In genomic region chr11:67391304-67392181, GRCh38 we compare ENCODE assay signal across 1 cellular context.
TF ChIP-seq lines count a peak whose summit lies in the region.

Gene RAD9A, plus strand, starts transcription at chr11:67391986. Its CDS starts 59 bp downstream, at chr11:67392045.

TF ChIP-seq in HepG2, 621 proteins besides CTCF, POLR2A, EP300 and RAD21 (continued from another document and continues in another):
- TF ChIP-seq, protein P1, sequence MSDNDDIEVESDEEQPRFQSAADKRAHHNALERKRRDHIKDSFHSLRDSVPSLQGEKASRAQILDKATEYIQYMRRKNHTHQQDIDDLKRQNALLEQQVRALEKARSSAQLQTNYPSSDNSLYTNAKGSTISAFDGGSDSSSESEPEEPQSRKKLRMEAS (IDR thresholded peaks at IDR 0.05): peak; percentile 99
- TF ChIP-seq GLMP (CRISPR knock-in tag; IDR thresholded peaks at IDR 0.05; ENCODE audit: borderline replicate concordance) (no peak), MTF1 (CRISPR knock-in tag; IDR thresholded peaks at IDR 0.05) (peak; percentile 16; the same call in 1 of the 2 replicates), ZNF580 (CRISPR knock-in tag; IDR thresholded peaks at IDR 0.05; ENCODE audit: borderline replicate concordance, low read depth) (peak; percentile 66; the same call in 1 of the 2 replicates), CBFB (CRISPR knock-in tag; IDR thresholded peaks at IDR 0.05) (peak; percentile 87; the same call in 1 of the 2 replicates), ZFAT (CRISPR knock-in tag; conservative IDR thresholded peaks at IDR 0.05) (no peak), LCORL (IDR thresholded peaks at IDR 0.05) (peak; percentile 32; the same call in 1 of the 2 replicates), LCORL (CRISPR knock-in tag; IDR thresholded peaks at IDR 0.05) (0 out of 2 replicates have a peak, but pooled peaks have one; percentile 17), ZNF317 (CRISPR knock-in tag; IDR thresholded peaks at IDR 0.05) (peak; percentile 84), PAXIP1 (CRISPR knock-in tag; conservative IDR thresholded peaks at IDR 0.05) (peak; percentile 59), ZNF724P (CRISPR knock-in tag; IDR thresholded peaks at IDR 0.05; ENCODE audit: borderline replicate concordance) (no peak), NR2F6 (IDR thresholded peaks at IDR 0.05) (no peak), NR2F6 (CRISPR knock-in tag; IDR thresholded peaks at IDR 0.05) (peak; percentile 79), PHF5A (CRISPR knock-in tag; IDR thresholded peaks at IDR 0.05; ENCODE audit: low read depth, unreplicated experiment) (peak; percentile 65), ARNTL (CRISPR knock-in tag; IDR thresholded peaks at IDR 0.05) (peak; percentile 99), ZNF547 (CRISPR knock-in tag; IDR thresholded peaks at IDR 0.05) (peak; percentile 75), ZNF382 (CRISPR knock-in tag; IDR thresholded peaks at IDR 0.05; ENCODE audit: borderline replicate concordance) (no peak), ZBTB10 (CRISPR knock-in tag; IDR thresholded peaks at IDR 0.05; ENCODE audit: borderline replicate concordance) (0 out of 2 replicates have a peak, but pooled peaks have one; percentile 41), ZNF615 (CRISPR knock-in tag; IDR thresholded peaks at IDR 0.05; ENCODE audit: borderline replicate concordance) (0 out of 2 replicates have a peak, but pooled peaks have one; percentile 86), ARNT (IDR thresholded peaks at IDR 0.05) (no peak), ZNF432 (CRISPR knock-in tag; IDR thresholded peaks at IDR 0.05; ENCODE audit: borderline replicate concordance) (no peak), ERF (CRISPR knock-in tag; IDR thresholded peaks at IDR 0.05) (peak; percentile 77; the same call in 1 of the 2 replicates), ZMAT3 (CRISPR knock-in tag; conservative IDR thresholded peaks at IDR 0.05) (peak; percentile 95; the same call in 1 of the 2 replicates), THYN1 (CRISPR knock-in tag; IDR thresholded peaks at IDR 0.05; ENCODE audit: borderline replicate concordance, low read depth) (no peak), SALL1 (CRISPR knock-in tag; IDR thresholded peaks at IDR 0.05) (peak; percentile 93), ZSCAN12 (CRISPR knock-in tag; IDR thresholded peaks at IDR 0.05) (no peak), NR2F2 (IDR thresholded peaks at IDR 0.05; ENCODE audit: borderline replicate concordance, low read depth) (no peak; the same call in 1 of the 2 replicates), ZBTB20 (CRISPR knock-in tag; IDR thresholded peaks at IDR 0.05; ENCODE audit: borderline replicate concordance, low read depth) (no peak), EZH2 (conservative IDR thresholded peaks at IDR 0.05; ENCODE audit: low read depth, low read length) (no peak), BATF2 (CRISPR knock-in tag; IDR thresholded peaks at IDR 0.05) (peak; percentile 93), HNF4G (IDR thresholded peaks at IDR 0.05; ENCODE audit: borderline replicate concordance, low read depth, low read length) (no peak; the same call in 1 of the 2 replicates), HNF4G (CRISPR knock-in tag; IDR thresholded peaks at IDR 0.05; ENCODE audit: borderline replicate concordance, low read depth) (no peak), ZMYM3 (CRISPR knock-in tag; IDR thresholded peaks at IDR 0.05) (peak; percentile 59; the same call in 1 of the 2 replicates)
- TF ChIP-seq, protein P2, sequence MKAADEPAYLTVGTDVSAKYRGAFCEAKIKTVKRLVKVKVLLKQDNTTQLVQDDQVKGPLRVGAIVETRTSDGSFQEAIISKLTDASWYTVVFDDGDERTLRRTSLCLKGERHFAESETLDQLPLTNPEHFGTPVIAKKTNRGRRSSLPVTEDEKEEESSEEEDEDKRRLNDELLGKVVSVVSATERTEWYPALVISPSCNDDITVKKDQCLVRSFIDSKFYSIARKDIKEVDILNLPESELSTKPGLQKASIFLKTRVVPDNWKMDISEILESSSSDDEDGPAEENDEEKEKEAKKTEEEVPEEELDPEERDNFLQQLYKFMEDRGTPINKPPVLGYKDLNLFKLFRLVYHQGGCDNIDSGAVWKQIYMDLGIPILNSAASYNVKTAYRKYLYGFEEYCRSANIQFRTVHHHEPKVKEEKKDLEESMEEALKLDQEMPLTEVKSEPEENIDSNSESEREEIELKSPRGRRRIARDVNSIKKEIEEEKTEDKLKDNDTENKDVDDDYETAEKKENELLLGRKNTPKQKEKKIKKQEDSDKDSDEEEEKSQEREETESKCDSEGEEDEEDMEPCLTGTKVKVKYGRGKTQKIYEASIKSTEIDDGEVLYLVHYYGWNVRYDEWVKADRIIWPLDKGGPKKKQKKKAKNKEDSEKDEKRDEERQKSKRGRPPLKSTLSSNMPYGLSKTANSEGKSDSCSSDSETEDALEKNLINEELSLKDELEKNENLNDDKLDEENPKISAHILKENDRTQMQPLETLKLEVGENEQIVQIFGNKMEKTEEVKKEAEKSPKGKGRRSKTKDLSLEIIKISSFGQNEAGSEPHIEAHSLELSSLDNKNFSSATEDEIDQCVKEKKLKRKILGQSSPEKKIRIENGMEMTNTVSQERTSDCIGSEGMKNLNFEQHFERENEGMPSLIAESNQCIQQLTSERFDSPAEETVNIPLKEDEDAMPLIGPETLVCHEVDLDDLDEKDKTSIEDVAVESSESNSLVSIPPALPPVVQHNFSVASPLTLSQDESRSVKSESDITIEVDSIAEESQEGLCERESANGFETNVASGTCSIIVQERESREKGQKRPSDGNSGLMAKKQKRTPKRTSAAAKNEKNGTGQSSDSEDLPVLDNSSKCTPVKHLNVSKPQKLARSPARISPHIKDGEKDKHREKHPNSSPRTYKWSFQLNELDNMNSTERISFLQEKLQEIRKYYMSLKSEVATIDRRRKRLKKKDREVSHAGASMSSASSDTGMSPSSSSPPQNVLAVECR (CRISPR knock-in tag; IDR thresholded peaks at IDR 0.05; ENCODE audit: borderline replicate concordance): peak; percentile 97
- TF ChIP-seq, protein P3, sequence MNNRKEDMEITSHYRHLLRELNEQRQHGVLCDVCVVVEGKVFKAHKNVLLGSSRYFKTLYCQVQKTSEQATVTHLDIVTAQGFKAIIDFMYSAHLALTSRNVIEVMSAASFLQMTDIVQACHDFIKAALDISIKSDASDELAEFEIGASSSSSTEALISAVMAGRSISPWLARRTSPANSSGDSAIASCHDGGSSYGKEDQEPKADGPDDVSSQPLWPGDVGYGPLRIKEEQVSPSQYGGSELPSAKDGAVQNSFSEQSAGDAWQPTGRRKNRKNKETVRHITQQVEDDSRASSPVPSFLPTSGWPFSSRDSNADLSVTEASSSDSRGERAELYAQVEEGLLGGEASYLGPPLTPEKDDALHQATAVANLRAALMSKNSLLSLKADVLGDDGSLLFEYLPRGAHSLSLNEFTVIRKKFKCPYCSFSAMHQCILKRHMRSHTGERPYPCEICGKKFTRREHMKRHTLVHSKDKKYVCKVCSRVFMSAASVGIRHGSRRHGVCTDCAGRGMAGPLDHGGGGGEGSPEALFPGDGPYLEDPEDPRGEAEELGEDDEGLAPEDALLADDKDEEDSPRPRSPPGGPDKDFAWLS (CRISPR knock-in tag; IDR thresholded peaks at IDR 0.05; ENCODE audit: borderline replicate concordance): no peak
- TF ChIP-seq, protein P4, sequence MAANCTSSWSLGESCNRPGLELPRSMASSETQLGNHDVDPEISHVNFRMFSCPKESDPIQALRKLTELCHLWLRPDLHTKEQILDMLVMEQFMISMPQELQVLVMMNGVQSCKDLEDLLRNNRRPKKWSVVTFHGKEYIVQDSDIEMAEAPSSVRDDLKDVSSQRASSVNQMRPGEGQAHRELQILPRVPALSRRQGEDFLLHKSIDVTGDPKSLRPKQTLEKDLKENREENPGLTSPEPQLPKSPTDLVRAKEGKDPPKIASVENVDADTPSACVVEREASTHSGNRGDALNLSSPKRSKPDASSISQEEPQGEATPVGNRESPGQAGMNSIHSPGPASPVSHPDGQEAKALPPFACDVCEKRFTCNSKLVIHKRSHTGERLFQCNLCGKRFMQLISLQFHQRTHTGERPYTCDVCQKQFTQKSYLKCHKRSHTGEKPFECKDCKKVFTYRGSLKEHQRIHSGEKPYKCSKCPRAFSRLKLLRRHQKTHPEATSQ (CRISPR knock-in tag; IDR thresholded peaks at IDR 0.05; ENCODE audit: borderline replicate concordance): no peak
- TF ChIP-seq, protein P5, sequence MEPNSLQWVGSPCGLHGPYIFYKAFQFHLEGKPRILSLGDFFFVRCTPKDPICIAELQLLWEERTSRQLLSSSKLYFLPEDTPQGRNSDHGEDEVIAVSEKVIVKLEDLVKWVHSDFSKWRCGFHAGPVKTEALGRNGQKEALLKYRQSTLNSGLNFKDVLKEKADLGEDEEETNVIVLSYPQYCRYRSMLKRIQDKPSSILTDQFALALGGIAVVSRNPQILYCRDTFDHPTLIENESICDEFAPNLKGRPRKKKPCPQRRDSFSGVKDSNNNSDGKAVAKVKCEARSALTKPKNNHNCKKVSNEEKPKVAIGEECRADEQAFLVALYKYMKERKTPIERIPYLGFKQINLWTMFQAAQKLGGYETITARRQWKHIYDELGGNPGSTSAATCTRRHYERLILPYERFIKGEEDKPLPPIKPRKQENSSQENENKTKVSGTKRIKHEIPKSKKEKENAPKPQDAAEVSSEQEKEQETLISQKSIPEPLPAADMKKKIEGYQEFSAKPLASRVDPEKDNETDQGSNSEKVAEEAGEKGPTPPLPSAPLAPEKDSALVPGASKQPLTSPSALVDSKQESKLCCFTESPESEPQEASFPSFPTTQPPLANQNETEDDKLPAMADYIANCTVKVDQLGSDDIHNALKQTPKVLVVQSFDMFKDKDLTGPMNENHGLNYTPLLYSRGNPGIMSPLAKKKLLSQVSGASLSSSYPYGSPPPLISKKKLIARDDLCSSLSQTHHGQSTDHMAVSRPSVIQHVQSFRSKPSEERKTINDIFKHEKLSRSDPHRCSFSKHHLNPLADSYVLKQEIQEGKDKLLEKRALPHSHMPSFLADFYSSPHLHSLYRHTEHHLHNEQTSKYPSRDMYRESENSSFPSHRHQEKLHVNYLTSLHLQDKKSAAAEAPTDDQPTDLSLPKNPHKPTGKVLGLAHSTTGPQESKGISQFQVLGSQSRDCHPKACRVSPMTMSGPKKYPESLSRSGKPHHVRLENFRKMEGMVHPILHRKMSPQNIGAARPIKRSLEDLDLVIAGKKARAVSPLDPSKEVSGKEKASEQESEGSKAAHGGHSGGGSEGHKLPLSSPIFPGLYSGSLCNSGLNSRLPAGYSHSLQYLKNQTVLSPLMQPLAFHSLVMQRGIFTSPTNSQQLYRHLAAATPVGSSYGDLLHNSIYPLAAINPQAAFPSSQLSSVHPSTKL (CRISPR knock-in tag; IDR thresholded peaks at IDR 0.05): peak; percentile 70
- TF ChIP-seq, protein P6, sequence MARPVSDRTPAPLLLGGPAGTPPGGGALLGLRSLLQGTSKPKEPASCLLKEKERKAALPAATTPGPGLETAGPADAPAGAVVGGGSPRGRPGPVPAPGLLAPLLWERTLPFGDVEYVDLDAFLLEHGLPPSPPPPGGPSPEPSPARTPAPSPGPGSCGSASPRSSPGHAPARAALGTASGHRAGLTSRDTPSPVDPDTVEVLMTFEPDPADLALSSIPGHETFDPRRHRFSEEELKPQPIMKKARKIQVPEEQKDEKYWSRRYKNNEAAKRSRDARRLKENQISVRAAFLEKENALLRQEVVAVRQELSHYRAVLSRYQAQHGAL (CRISPR knock-in tag; IDR thresholded peaks at IDR 0.05; ENCODE audit: not compliant biosample characterization): peak; percentile 60
